Comparison of ENCODE assay signal across 15 cellular contexts in genomic region chr6:287500-287883, GRCh38.
"Had no signal": no experiment of that assay in that cellular context is flagged by ENCODE, and none has a peak within 500 bp of the region (broad histone marks: within the 10 kb centered on the region; RNA-seq: fewer than 3 reads in every experiment).

No MANE protein-coding gene starts in this region.

- H3K4me3 ChIP-seq: body of pancreas, skin epidermis had no signal

- H3K27me3 Mint-ChIP-seq: central memory CD8-positive, alpha-beta T cell; effector memory CD8-positive, alpha-beta T cell had no signal

- H3K9me3 Mint-ChIP-seq: central memory CD8-positive, alpha-beta T cell; effector memory CD8-positive, alpha-beta T cell had no signal

- H3K27ac ChIP-seq: body of pancreas, epithelial cell of prostate, VCaP had no signal

- H3K9me3 ChIP-seq: body of pancreas had no signal

- H3K4me3 Mint-ChIP-seq: central memory CD8-positive, alpha-beta T cell had no signal

- ATAC-seq: body of pancreas; effector memory CD8-positive, alpha-beta T cell had no signal

- DNase-seq: activated CD4-positive, alpha-beta T cell treated with anti-CD3 and anti-CD28 coated beads for 48 hours; activated naive CD4-positive, alpha-beta T cell treated with anti-CD3 and anti-CD28 coated beads, Interleukin-2, amount 50 U/mL, for 16 hours; activated T-cell treated with anti-CD3 and anti-CD28 coated beads for 4 hours; amniotic stem cell; body of pancreas; effector memory CD8-positive, alpha-beta T cell; hippocampal formation; kidney glomerular epithelial cell; substantia nigra; T1000; trophoblast cell had no signal
